ENCODE assay signal across 1 cellular context in the genomic region with DNA sequence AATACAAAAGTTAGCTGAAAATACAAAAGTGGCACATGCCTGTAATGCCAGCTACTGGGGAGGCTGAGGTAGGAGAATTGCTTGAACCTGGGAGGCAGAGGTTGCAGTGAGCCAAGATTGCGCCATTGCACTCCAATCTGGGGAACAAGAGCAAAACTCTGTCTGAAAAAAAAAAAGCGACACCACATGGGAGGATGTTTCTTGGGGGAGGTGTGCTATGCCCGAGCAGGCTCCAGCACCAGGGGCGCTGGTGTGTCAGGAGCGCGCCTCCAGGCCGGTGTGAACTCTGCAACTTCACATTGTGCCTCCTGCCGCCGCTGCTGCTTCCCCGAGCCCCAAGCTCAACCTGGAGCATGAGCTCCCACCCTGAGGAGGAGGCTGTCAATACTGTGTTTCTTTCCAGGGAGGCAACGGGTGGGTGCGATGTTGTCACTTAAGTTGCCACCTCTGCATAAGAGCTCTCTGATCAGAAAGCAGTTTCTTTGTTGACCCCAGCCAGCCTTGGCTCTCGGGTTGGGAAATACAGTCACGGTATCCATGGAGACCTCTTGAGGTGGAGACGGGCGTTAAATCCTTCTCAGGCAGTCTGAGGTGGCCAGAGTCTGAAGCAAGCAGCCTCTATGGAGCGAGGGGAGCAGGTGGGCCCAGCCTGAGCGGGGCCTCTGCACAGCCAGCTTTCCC.
TF ChIP-seq lines count a peak whose summit lies in the region.

No MANE protein-coding gene starts in this region.

TF ChIP-seq in K562, 482 proteins besides CTCF, POLR2A, EP300 and RAD21 (continued from another document):
- TF ChIP-seq RBM14 (IDR thresholded peaks at IDR 0.05; ENCODE audit: borderline replicate concordance, insufficient read depth, low read depth, low read length) (no peak), C11orf30 (IDR thresholded peaks at IDR 0.05; ENCODE audit: low read depth) (no peak), ZNF518B (CRISPR knock-in tag; IDR thresholded peaks at IDR 0.05) (no peak), SREBF2 (CRISPR knock-in tag; IDR thresholded peaks at IDR 0.05) (no peak), STAT5A (IDR thresholded peaks at IDR 0.05; ENCODE audit: borderline replicate concordance, low read length) (no peak), LEF1 (IDR thresholded peaks at IDR 0.05) (0 out of 2 replicates have a peak, but pooled peaks have one; percentile 31), TRIM28 (IDR thresholded peaks at IDR 0.05) (peak; percentile 23; the same call in 1 of the 2 replicates), ZFX (CRISPR knock-in tag; IDR thresholded peaks at IDR 0.05) (peak; percentile 2; the same call in 1 of the 2 replicates), ZNF263 (CRISPR knock-in tag; IDR thresholded peaks at IDR 0.05; ENCODE audit: borderline replicate concordance) (no peak), GTF2F1 (IDR thresholded peaks at IDR 0.05; ENCODE audit: low read depth, low read length) (no peak), ILF3 (IDR thresholded peaks at IDR 0.05; ENCODE audit: borderline replicate concordance) (no peak), ARID3B (CRISPR knock-in tag; IDR thresholded peaks at IDR 0.05; ENCODE audit: borderline replicate concordance) (no peak), SAFB (IDR thresholded peaks at IDR 0.05; ENCODE audit: borderline replicate concordance, low read depth, low read length) (no peak), NELFE (IDR thresholded peaks at IDR 0.05; ENCODE audit: insufficient read depth, insufficient read length) (no peak), SETDB1 (IDR thresholded peaks at IDR 0.05; ENCODE audit: low read length) (no peak), KLF6 (CRISPR knock-in tag; IDR thresholded peaks at IDR 0.05; ENCODE audit: borderline replicate concordance) (no peak), DNMT1 (IDR thresholded peaks at IDR 0.05) (no peak), CBX3 (IDR thresholded peaks at IDR 0.05; ENCODE audit: borderline replicate concordance in 1 of 2, low read length in 2 of 2) (no peak; a peak in 1 of 3 replicates), EWSR1 (IDR thresholded peaks at IDR 0.05; ENCODE audit: borderline replicate concordance, low read depth, partially characterized antibody) (no peak)
- TF ChIP-seq, protein P1, sequence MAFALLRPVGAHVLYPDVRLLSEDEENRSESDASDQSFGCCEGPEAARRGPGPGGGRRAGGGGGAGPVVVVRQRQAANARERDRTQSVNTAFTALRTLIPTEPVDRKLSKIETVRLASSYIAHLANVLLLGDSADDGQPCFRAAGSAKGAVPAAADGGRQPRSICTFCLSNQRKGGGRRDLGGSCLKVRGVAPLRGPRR (CRISPR knock-in tag; IDR thresholded peaks at IDR 0.05): no peak
- TF ChIP-seq, protein P2, sequence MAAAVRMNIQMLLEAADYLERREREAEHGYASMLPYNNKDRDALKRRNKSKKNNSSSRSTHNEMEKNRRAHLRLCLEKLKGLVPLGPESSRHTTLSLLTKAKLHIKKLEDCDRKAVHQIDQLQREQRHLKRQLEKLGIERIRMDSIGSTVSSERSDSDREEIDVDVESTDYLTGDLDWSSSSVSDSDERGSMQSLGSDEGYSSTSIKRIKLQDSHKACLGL (CRISPR knock-in tag; IDR thresholded peaks at IDR 0.05; ENCODE audit: borderline replicate concordance, poor library complexity, severe bottlenecking): no peak
- TF ChIP-seq, protein P3, sequence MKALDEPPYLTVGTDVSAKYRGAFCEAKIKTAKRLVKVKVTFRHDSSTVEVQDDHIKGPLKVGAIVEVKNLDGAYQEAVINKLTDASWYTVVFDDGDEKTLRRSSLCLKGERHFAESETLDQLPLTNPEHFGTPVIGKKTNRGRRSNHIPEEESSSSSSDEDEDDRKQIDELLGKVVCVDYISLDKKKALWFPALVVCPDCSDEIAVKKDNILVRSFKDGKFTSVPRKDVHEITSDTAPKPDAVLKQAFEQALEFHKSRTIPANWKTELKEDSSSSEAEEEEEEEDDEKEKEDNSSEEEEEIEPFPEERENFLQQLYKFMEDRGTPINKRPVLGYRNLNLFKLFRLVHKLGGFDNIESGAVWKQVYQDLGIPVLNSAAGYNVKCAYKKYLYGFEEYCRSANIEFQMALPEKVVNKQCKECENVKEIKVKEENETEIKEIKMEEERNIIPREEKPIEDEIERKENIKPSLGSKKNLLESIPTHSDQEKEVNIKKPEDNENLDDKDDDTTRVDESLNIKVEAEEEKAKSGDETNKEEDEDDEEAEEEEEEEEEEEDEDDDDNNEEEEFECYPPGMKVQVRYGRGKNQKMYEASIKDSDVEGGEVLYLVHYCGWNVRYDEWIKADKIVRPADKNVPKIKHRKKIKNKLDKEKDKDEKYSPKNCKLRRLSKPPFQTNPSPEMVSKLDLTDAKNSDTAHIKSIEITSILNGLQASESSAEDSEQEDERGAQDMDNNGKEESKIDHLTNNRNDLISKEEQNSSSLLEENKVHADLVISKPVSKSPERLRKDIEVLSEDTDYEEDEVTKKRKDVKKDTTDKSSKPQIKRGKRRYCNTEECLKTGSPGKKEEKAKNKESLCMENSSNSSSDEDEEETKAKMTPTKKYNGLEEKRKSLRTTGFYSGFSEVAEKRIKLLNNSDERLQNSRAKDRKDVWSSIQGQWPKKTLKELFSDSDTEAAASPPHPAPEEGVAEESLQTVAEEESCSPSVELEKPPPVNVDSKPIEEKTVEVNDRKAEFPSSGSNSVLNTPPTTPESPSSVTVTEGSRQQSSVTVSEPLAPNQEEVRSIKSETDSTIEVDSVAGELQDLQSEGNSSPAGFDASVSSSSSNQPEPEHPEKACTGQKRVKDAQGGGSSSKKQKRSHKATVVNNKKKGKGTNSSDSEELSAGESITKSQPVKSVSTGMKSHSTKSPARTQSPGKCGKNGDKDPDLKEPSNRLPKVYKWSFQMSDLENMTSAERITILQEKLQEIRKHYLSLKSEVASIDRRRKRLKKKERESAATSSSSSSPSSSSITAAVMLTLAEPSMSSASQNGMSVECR (CRISPR knock-in tag; IDR thresholded peaks at IDR 0.05): peak; percentile 54; the same call in 1 of the 2 replicates
